In the genomic region with DNA sequence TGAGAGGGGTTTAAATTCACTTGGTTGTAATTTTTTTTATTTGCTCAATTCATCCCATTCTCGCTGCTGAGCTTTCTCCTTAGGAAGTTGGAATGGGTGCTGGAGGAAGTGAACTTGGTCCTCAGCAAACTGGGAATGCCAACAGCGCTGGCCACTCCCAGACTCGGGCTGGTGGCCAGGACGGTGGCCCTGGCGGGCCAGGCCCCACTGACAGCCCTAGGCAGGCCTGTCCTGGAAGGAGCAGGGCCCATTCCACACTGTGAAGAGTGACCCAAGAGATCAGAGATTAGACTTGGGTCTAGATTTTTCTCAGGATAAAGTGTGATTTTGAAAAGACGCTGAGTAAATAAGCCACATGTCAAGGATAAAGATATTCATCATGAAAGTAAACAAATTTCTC, we compare ENCODE assay signal across 9 cellular contexts.
DNase-seq lines count a peak whose midpoint lies in the region; ATAC-seq and TF ChIP-seq lines count a peak whose summit lies in the region.
"Had no signal": no experiment of that assay in that cellular context is flagged by ENCODE, and none has a peak within 500 bp of the region (broad histone marks: within the 10 kb centered on the region; RNA-seq: fewer than 3 reads in every experiment).

No MANE protein-coding gene starts in this region.

- peak overlapping the region in 1 of 2 donors; percentile 69 for H3K4me3 ChIP-seq in duodenal mucosa (ENCODE audit: low read depth in 1 of 2, low read length in 2 of 2)
- H3K4me3 ChIP-seq in muscle layer of duodenum (ENCODE audit: low read depth in 1 of 2, low read length in 2 of 2), result peak overlapping the region in 1 of 2 donors; percentile 42
- no peak overlapping the region for H3K4me3 ChIP-seq in vagina

- TF ChIP-seq POLR2A in vagina (IDR thresholded peaks at IDR 0.05), result no peak

- H3K27me3 ChIP-seq in duodenal mucosa (ENCODE audit: control insufficient read depth in 1 of 2, insufficient read depth in 2 of 2, low read length in 2 of 2) (no peaks in the 10 kb centered on the region), muscle layer of duodenum (ENCODE audit: low read depth, low read length) (no peaks in the 10 kb centered on the region), vagina (no peaks in the 10 kb centered on the region)

- no peaks in the 10 kb centered on the region for H3K36me3 Mint-ChIP-seq in activated naive CD8-positive, alpha-beta T cell
- H3K36me3 Mint-ChIP-seq in activated naive CD8-positive, alpha-beta T cell treated with anti-CD3 and anti-CD28 coated beads, Interleukin-2, amount 50 U/mL, for 24 hours (ENCODE audit: low read depth), result peaks cover 4% of the 10 kb centered on the region

- H3K27ac ChIP-seq in duodenal mucosa (ENCODE audit: low read depth, low read length) (peak overlapping the region; percentile 51), muscle layer of duodenum (ENCODE audit: low read length) (peak overlapping the region; percentile 64), vagina (peak overlapping the region; percentile 84)

- no peaks in the 10 kb centered on the region for H3K27me3 Mint-ChIP-seq in activated naive CD8-positive, alpha-beta T cell
- H3K27me3 Mint-ChIP-seq in activated naive CD8-positive, alpha-beta T cell treated with anti-CD3 and anti-CD28 coated beads, Interleukin-2, amount 50 U/mL, for 24 hours, result peaks cover 14% of the 10 kb centered on the region

- H3K4me3 Mint-ChIP-seq in activated naive CD8-positive, alpha-beta T cell, result peak overlapping the region; percentile 84
- H3K4me3 Mint-ChIP-seq in activated naive CD8-positive, alpha-beta T cell treated with anti-CD3 and anti-CD28 coated beads, Interleukin-2, amount 50 U/mL, for 24 hours, result no peak overlapping the region

- TF ChIP-seq CTCF in vagina (IDR thresholded peaks at IDR 0.05), result no peak

- peaks cover 59 to 65% of the 10 kb centered on the region in 2 donors for H3K4me1 ChIP-seq in duodenal mucosa (ENCODE audit: control insufficient read depth in 1 of 2, insufficient read depth in 2 of 2, low read length in 2 of 2)
- H3K4me1 ChIP-seq in muscle layer of duodenum (ENCODE audit: control insufficient read depth in 1 of 2, insufficient read depth in 2 of 2, low read length in 2 of 2), result peaks cover 42 to 89% of the 10 kb centered on the region in 2 donors
- peaks cover 70% of the 10 kb centered on the region for H3K4me1 ChIP-seq in vagina

- no peaks in the 10 kb centered on the region for H3K36me3 ChIP-seq in duodenal mucosa (ENCODE audit: control insufficient read depth in 1 of 2, insufficient read depth in 2 of 2, low read length in 2 of 2)
- H3K36me3 ChIP-seq in muscle layer of duodenum (ENCODE audit: control insufficient read depth in 1 of 2, insufficient read depth in 2 of 2, low read length in 2 of 2), result peaks cover 0 to 4% of the 10 kb centered on the region in 2 donors
- H3K36me3 ChIP-seq in vagina, result no peaks in the 10 kb centered on the region

- H3K9ac ChIP-seq in duodenal mucosa (ENCODE audit: low read depth in 1 of 2, low read length in 2 of 2), result peak overlapping the region in 1 of 2 donors; percentile 21

- peaks cover 73% of the 10 kb centered on the region for H3K4me1 Mint-ChIP-seq in activated naive CD8-positive, alpha-beta T cell (ENCODE audit: low read depth)
- peaks cover 76% of the 10 kb centered on the region for H3K4me1 Mint-ChIP-seq in activated naive CD8-positive, alpha-beta T cell treated with anti-CD3 and anti-CD28 coated beads, Interleukin-2, amount 50 U/mL, for 24 hours

- H3K9me3 ChIP-seq in duodenal mucosa (ENCODE audit: control insufficient read depth in 1 of 2, low read length in 2 of 2) (no peaks in the 10 kb centered on the region), muscle layer of duodenum (ENCODE audit: control insufficient read depth in 1 of 2, low read length in 2 of 2) (no peaks in the 10 kb centered on the region), vagina (no peaks in the 10 kb centered on the region)

- ATAC-seq in activated naive CD8-positive, alpha-beta T cell treated with anti-CD3 and anti-CD28 coated beads, Interleukin-2, amount 50 U/mL, for 24 hours, result no peak
- ATAC-seq in GM19463 (IDR thresholded peaks at IDR 0.05; ENCODE audit: unreplicated experiment) (no peak), HG02852 (IDR thresholded peaks at IDR 0.05; ENCODE audit: unreplicated experiment) (no peak)

- no peak overlapping the region for H3K27ac Mint-ChIP-seq in activated naive CD8-positive, alpha-beta T cell
- no peak overlapping the region for H3K27ac Mint-ChIP-seq in activated naive CD8-positive, alpha-beta T cell treated with anti-CD3 and anti-CD28 coated beads, Interleukin-2, amount 50 U/mL, for 24 hours

- intact Hi-C loops in vagina (cut with DNase I), result no loop called here

- no peaks in the 10 kb centered on the region for H3K9me3 Mint-ChIP-seq in activated naive CD8-positive, alpha-beta T cell (ENCODE audit: low read depth)
- H3K9me3 Mint-ChIP-seq in activated naive CD8-positive, alpha-beta T cell treated with anti-CD3 and anti-CD28 coated beads, Interleukin-2, amount 50 U/mL, for 24 hours, result no peaks in the 10 kb centered on the region

- no peak for DNase-seq in activated naive CD8-positive, alpha-beta T cell treated with anti-CD3 and anti-CD28 coated beads, Interleukin-2, amount 50 U/mL, for 24 hours
- DNase-seq in vagina (ENCODE audit: extremely low spot score in 2 of 2) (no peak), NCI-H187 (lab: John Stamatoyannopoulos, UW) (no peak)
- DNase-seq: NCI-H1048 had no signal
